ENCODE assay signal across 1 cellular context in the genomic region with DNA sequence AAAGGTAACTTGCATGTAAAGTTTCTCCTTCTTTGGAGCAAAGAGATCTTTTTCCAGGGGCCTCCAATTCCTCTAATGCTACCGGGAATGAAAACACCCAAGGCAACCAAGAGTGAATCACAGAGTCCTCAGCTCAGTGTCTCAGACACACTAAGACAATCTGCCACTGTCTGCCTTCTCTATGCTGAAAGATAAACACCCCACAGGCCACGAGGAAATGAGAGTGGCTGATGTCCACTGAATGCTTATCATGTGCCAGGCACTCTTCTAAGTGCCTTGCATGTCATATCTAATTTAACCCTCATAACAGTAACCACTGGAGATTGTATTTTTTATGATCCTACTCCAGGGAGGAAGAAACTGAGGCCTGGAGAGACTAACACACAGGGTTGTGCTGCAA.
TF ChIP-seq lines count a peak whose summit lies in the region.

No MANE protein-coding gene starts in this region.

TF ChIP-seq in K562, 482 proteins besides CTCF, POLR2A, EP300 and RAD21:
- TF ChIP-seq ETS2 (tag; IDR thresholded peaks at IDR 0.05; ENCODE audit: borderline replicate concordance, poor library complexity, severe bottlenecking) (no peak), CC2D1A (IDR thresholded peaks at IDR 0.05) (no peak), E2F3 (CRISPR knock-in tag; IDR thresholded peaks at IDR 0.05) (no peak), ZBTB9 (CRISPR knock-in tag; IDR thresholded peaks at IDR 0.05) (peak; percentile 85), ZNF124 (CRISPR knock-in tag; IDR thresholded peaks at IDR 0.05) (no peak), CHD1 (IDR thresholded peaks at IDR 0.05; ENCODE audit: low read length) (no peak), U2AF1 (optimal IDR thresholded peaks at IDR 0.05; ENCODE audit: low read depth, low read length) (no peak), CBFA2T3 (IDR thresholded peaks at IDR 0.05) (peak; percentile 21; the same call in 1 of the 2 replicates)
